ENCODE assay signal across 2 cellular contexts in the genomic region with DNA sequence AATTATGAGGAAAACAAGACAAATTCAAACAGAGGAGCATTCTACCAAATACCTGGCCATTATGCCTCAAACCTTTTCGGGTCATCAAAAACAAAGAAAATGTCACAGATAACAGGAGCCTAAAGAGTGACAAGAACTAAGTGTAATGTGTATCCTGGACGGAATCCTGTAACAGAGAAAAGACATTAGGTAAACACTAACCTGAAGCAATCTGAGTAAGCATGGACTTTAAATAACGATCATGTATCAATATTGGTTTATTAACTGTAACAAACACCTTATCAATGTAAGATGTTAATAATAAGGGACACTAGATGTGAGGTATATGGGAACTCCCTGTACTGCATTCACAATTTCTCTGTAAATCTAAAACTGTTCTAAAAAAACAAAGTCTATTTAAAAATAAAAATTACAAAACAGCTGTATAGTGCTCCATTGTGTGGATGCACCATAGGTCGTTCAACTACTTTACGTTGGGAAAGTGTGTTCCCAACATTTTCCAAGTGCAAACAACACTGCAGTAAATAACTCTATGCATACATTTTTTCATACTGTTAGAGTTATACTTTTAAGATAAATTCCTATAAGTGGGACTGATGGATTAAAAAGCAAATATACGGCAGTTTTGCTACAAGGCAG.
A peak's percentile ranks its signal among the peaks of the same experiment; 100 is the strongest.
TF ChIP-seq lines count a peak whose summit lies in the region.

No MANE protein-coding gene starts in this region.

TF ChIP-seq in IMR-90, 13 proteins besides CTCF, POLR2A, EP300 and RAD21:
- TF ChIP-seq SMC3 (IDR thresholded peaks at IDR 0.05; ENCODE audit: low read depth, low read length): no peak
- TF ChIP-seq, protein P1, sequence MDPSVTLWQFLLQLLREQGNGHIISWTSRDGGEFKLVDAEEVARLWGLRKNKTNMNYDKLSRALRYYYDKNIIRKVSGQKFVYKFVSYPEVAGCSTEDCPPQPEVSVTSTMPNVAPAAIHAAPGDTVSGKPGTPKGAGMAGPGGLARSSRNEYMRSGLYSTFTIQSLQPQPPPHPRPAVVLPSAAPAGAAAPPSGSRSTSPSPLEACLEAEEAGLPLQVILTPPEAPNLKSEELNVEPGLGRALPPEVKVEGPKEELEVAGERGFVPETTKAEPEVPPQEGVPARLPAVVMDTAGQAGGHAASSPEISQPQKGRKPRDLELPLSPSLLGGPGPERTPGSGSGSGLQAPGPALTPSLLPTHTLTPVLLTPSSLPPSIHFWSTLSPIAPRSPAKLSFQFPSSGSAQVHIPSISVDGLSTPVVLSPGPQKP (IDR thresholded peaks at IDR 0.05; ENCODE audit: borderline replicate concordance, low read depth, low read length): no peak
- TF ChIP-seq FOS (IDR thresholded peaks at IDR 0.05; ENCODE audit: low read depth, low read length): no peak
- TF ChIP-seq MXI1 (IDR thresholded peaks at IDR 0.05; ENCODE audit: borderline replicate concordance, low read depth, low read length): no peak
- TF ChIP-seq NFE2L2 (IDR thresholded peaks at IDR 0.05; ENCODE audit: low read depth, low read length): no peak
- TF ChIP-seq, protein P2, sequence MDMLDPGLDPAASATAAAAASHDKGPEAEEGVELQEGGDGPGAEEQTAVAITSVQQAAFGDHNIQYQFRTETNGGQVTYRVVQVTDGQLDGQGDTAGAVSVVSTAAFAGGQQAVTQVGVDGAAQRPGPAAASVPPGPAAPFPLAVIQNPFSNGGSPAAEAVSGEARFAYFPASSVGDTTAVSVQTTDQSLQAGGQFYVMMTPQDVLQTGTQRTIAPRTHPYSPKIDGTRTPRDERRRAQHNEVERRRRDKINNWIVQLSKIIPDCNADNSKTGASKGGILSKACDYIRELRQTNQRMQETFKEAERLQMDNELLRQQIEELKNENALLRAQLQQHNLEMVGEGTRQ (IDR thresholded peaks at IDR 0.05; ENCODE audit: low read depth, low read length): no peak
- TF ChIP-seq CEBPB (IDR thresholded peaks at IDR 0.05; ENCODE audit: low read depth, low read length): no peak
- no peak for TF ChIP-seq MAFK (IDR thresholded peaks at IDR 0.05; ENCODE audit: low read depth, low read length)
- TF ChIP-seq MAZ (IDR thresholded peaks at IDR 0.05; ENCODE audit: borderline replicate concordance, low read depth, low read length): no peak
- no peak for TF ChIP-seq BHLHE40 (IDR thresholded peaks at IDR 0.05; ENCODE audit: low read depth, low read length)
- no peak for TF ChIP-seq RCOR1 (IDR thresholded peaks at IDR 0.05; ENCODE audit: insufficient replicate concordance, low read length)
- no peak for TF ChIP-seq CHD1 (IDR thresholded peaks at IDR 0.05; ENCODE audit: low read depth, low read length)
- TF ChIP-seq RFX5 (IDR thresholded peaks at IDR 0.05; ENCODE audit: low read depth, low read length): no peak

TF ChIP-seq in HepG2, 621 proteins besides CTCF, POLR2A, EP300 and RAD21 (continues in another document):
- TF ChIP-seq FOSL2 (CRISPR knock-in tag; IDR thresholded peaks at IDR 0.05): no peak
- no peak for TF ChIP-seq CHD2 (IDR thresholded peaks at IDR 0.05; ENCODE audit: low read depth, low read length)
- TF ChIP-seq, protein P3, sequence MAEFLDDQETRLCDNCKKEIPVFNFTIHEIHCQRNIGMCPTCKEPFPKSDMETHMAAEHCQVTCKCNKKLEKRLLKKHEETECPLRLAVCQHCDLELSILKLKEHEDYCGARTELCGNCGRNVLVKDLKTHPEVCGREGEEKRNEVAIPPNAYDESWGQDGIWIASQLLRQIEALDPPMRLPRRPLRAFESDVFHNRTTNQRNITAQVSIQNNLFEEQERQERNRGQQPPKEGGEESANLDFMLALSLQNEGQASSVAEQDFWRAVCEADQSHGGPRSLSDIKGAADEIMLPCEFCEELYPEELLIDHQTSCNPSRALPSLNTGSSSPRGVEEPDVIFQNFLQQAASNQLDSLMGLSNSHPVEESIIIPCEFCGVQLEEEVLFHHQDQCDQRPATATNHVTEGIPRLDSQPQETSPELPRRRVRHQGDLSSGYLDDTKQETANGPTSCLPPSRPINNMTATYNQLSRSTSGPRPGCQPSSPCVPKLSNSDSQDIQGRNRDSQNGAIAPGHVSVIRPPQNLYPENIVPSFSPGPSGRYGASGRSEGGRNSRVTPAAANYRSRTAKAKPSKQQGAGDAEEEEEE (CRISPR knock-in tag; IDR thresholded peaks at IDR 0.05; ENCODE audit: borderline replicate concordance): no peak
- TF ChIP-seq ZBTB1 (CRISPR knock-in tag; IDR thresholded peaks at IDR 0.05; ENCODE audit: borderline replicate concordance): no peak
- TF ChIP-seq ZNF713 (CRISPR knock-in tag; IDR thresholded peaks at IDR 0.05): no peak
- peak; percentile 98 for TF ChIP-seq FOXA1 (IDR thresholded peaks at IDR 0.05)
- TF ChIP-seq FOXA1 (CRISPR knock-in tag; IDR thresholded peaks at IDR 0.05): peak; percentile 93
- TF ChIP-seq ZNF430 (CRISPR knock-in tag; IDR thresholded peaks at IDR 0.05): no peak
- no peak for TF ChIP-seq FOSL1 (CRISPR knock-in tag; IDR thresholded peaks at IDR 0.05; ENCODE audit: borderline replicate concordance)
- peak; percentile 81; the same call in 1 of the 2 replicates for TF ChIP-seq CEBPB (IDR thresholded peaks at IDR 0.05; ENCODE audit: borderline replicate concordance, low read depth, low read length)
- TF ChIP-seq, protein P4, sequence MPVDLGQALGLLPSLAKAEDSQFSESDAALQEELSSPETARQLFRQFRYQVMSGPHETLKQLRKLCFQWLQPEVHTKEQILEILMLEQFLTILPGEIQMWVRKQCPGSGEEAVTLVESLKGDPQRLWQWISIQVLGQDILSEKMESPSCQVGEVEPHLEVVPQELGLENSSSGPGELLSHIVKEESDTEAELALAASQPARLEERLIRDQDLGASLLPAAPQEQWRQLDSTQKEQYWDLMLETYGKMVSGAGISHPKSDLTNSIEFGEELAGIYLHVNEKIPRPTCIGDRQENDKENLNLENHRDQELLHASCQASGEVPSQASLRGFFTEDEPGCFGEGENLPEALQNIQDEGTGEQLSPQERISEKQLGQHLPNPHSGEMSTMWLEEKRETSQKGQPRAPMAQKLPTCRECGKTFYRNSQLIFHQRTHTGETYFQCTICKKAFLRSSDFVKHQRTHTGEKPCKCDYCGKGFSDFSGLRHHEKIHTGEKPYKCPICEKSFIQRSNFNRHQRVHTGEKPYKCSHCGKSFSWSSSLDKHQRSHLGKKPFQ (CRISPR knock-in tag; IDR thresholded peaks at IDR 0.05; ENCODE audit: insufficient replicate concordance): no peak
- TF ChIP-seq ZNF256 (CRISPR knock-in tag; conservative IDR thresholded peaks at IDR 0.05): no peak
- TF ChIP-seq CBX5 (CRISPR knock-in tag; IDR thresholded peaks at IDR 0.05; ENCODE audit: borderline replicate concordance): no peak
- no peak for TF ChIP-seq ZBTB3 (CRISPR knock-in tag; IDR thresholded peaks at IDR 0.05; ENCODE audit: borderline replicate concordance, low read depth)
- TF ChIP-seq ISX (CRISPR knock-in tag; conservative IDR thresholded peaks at IDR 0.05): no peak
- no peak for TF ChIP-seq MED13 (CRISPR knock-in tag; IDR thresholded peaks at IDR 0.05)
- peak; percentile 92 for TF ChIP-seq SATB2 (CRISPR knock-in tag; IDR thresholded peaks at IDR 0.05)
- no peak for TF ChIP-seq ZNF567 (CRISPR knock-in tag; IDR thresholded peaks at IDR 0.05; ENCODE audit: borderline replicate concordance)
- TF ChIP-seq DPF2 (CRISPR knock-in tag; IDR thresholded peaks at IDR 0.05; ENCODE audit: borderline replicate concordance, low read depth): peak; percentile 25; the same call in 1 of the 2 replicates
- TF ChIP-seq ZC3H4 (CRISPR knock-in tag; IDR thresholded peaks at IDR 0.05; ENCODE audit: borderline replicate concordance): no peak
- no peak for TF ChIP-seq SMYD3 (CRISPR knock-in tag; IDR thresholded peaks at IDR 0.05)
- TF ChIP-seq, protein P5, sequence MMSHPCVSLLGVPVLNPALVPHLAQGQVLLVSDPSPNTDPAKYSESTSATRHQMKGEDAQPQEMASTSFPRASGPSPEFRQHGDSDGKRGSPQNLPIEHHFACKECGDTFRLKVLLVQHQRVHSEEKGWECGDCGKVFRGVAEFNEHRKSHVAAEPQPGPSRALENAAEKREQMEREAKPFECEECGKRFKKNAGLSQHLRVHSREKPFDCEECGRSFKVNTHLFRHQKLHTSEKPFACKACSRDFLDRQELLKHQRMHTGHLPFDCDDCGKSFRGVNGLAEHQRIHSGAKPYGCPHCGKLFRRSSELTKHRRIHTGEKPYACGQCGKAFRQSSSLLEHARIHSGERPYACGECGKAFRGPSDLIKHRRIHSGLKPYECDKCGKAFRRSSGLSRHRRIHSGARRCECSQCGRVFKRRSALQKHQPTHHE (CRISPR knock-in tag; IDR thresholded peaks at IDR 0.05; ENCODE audit: borderline replicate concordance): no peak
- TF ChIP-seq, protein P6, sequence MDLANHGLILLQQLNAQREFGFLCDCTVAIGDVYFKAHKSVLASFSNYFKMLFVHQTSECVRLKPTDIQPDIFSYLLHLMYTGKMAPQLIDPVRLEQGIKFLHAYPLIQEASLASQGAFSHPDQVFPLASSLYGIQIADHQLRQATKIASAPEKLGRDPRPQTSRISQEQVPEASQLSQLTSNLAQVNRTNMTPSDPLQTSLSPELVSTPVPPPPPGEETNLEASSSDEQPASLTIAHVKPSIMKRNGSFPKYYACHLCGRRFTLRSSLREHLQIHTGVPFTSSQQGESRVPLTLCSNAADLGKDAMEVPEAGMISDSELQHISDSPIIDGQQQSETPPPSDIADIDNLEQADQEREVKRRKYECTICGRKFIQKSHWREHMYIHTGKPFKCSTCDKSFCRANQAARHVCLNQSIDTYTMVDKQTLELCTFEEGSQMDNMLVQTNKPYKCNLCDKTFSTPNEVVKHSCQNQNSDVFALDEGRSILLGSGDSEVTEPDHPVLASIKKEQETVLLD (CRISPR knock-in tag; IDR thresholded peaks at IDR 0.05; ENCODE audit: low read depth): no peak
- TF ChIP-seq, protein P7, sequence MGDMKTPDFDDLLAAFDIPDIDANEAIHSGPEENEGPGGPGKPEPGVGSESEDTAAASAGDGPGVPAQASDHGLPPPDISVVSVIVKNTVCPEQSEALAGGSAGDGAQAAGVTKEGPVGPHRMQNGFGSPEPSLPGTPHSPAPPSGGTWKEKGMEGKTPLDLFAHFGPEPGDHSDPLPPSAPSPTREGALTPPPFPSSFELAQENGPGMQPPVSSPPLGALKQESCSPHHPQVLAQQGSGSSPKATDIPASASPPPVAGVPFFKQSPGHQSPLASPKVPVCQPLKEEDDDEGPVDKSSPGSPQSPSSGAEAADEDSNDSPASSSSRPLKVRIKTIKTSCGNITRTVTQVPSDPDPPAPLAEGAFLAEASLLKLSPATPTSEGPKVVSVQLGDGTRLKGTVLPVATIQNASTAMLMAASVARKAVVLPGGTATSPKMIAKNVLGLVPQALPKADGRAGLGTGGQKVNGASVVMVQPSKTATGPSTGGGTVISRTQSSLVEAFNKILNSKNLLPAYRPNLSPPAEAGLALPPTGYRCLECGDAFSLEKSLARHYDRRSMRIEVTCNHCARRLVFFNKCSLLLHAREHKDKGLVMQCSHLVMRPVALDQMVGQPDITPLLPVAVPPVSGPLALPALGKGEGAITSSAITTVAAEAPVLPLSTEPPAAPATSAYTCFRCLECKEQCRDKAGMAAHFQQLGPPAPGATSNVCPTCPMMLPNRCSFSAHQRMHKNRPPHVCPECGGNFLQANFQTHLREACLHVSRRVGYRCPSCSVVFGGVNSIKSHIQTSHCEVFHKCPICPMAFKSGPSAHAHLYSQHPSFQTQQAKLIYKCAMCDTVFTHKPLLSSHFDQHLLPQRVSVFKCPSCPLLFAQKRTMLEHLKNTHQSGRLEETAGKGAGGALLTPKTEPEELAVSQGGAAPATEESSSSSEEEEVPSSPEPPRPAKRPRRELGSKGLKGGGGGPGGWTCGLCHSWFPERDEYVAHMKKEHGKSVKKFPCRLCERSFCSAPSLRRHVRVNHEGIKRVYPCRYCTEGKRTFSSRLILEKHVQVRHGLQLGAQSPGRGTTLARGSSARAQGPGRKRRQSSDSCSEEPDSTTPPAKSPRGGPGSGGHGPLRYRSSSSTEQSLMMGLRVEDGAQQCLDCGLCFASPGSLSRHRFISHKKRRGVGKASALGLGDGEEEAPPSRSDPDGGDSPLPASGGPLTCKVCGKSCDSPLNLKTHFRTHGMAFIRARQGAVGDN (CRISPR knock-in tag; IDR thresholded peaks at IDR 0.05): no peak
- no peak for TF ChIP-seq HES4 (CRISPR knock-in tag; IDR thresholded peaks at IDR 0.05; ENCODE audit: borderline replicate concordance)
- TF ChIP-seq, protein P8, sequence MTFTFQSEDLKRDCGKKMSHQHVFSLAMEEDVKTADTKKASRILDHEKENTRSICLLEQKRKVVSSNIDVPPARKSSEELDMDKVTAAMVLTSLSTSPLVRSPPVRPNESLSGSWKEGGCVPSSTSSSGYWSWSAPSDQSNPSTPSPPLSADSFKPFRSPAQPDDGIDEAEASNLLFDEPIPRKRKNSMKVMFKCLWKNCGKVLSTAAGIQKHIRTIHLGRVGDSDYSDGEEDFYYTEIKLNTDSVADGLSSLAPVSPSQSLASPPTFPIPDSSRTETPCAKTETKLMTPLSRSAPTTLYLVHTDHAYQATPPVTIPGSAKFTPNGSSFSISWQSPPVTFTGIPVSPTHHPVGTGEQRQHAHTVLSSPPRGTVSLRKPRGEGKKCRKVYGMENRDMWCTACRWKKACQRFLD (CRISPR knock-in tag; IDR thresholded peaks at IDR 0.05; ENCODE audit: borderline replicate concordance): no peak
- TF ChIP-seq, protein P9, sequence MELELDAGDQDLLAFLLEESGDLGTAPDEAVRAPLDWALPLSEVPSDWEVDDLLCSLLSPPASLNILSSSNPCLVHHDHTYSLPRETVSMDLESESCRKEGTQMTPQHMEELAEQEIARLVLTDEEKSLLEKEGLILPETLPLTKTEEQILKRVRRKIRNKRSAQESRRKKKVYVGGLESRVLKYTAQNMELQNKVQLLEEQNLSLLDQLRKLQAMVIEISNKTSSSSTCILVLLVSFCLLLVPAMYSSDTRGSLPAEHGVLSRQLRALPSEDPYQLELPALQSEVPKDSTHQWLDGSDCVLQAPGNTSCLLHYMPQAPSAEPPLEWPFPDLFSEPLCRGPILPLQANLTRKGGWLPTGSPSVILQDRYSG (CRISPR knock-in tag; IDR thresholded peaks at IDR 0.05): no peak
- TF ChIP-seq KDM3A (CRISPR knock-in tag; IDR thresholded peaks at IDR 0.05; ENCODE audit: low read depth): no peak
- no peak for TF ChIP-seq TMF1 (CRISPR knock-in tag; IDR thresholded peaks at IDR 0.05; ENCODE audit: low read depth)
- no peak for TF ChIP-seq ZNF816 (CRISPR knock-in tag; IDR thresholded peaks at IDR 0.05; ENCODE audit: borderline replicate concordance)
- no peak for TF ChIP-seq ZNF260 (CRISPR knock-in tag; IDR thresholded peaks at IDR 0.05; ENCODE audit: borderline replicate concordance, low read depth)
- TF ChIP-seq ARNT (IDR thresholded peaks at IDR 0.05): no peak
- TF ChIP-seq ZNF274 (CRISPR knock-in tag; IDR thresholded peaks at IDR 0.05): no peak
- peak; percentile 27; the same call in 1 of the 2 replicates for TF ChIP-seq MIER3 (CRISPR knock-in tag; IDR thresholded peaks at IDR 0.05; ENCODE audit: borderline replicate concordance)
- TF ChIP-seq ZNF10 (CRISPR knock-in tag; IDR thresholded peaks at IDR 0.05; ENCODE audit: borderline replicate concordance, low read depth): no peak
- TF ChIP-seq MZF1 (CRISPR knock-in tag; IDR thresholded peaks at IDR 0.05; ENCODE audit: borderline replicate concordance): no peak
- no peak for TF ChIP-seq ZSCAN12 (CRISPR knock-in tag; IDR thresholded peaks at IDR 0.05)
- TF ChIP-seq CENPX (CRISPR knock-in tag; IDR thresholded peaks at IDR 0.05): no peak
- TF ChIP-seq ARID2 (CRISPR knock-in tag; IDR thresholded peaks at IDR 0.05; ENCODE audit: borderline replicate concordance): no peak
